Comparison of ENCODE assay signal across 7 cellular contexts in genomic region chr1:248645178-248645577, GRCh38. TPM values are rescaled to one million over a fixed set of nuclear protein-coding genes. Genes with fewer than 3 reads are reported as not detected.
"Had no signal": no experiment of that assay in that cellular context is flagged by ENCODE, and none has a peak within 500 bp of the region (broad histone marks: within the 10 kb centered on the region; RNA-seq: fewer than 3 reads in every experiment).

OR2T35 (minus strand) TSS chr1:248645278; CDS start chr1:248639258, 6,020 bp downstream.

RNA-seq across cellular contexts. Expression of gene OR2T35, which starts in this region (rescaled TPM):
- total RNA-seq: GM23248, GM23338, H1, H4, H7, H9, HFFc6 had no signal
- polyA plus RNA-seq: GM23248, GM23338, H1 had no signal
